8 cellular contexts compared by ENCODE assay signal in genomic region chr9:39078621-39079256, GRCh38.
A peak's percentile ranks its signal among the peaks of the same experiment; 100 is the strongest.
DNase-seq lines count a peak whose midpoint lies in the region; ATAC-seq, FAIRE-seq and TF ChIP-seq lines count a peak whose summit lies in the region.
"Not testable (repeated sequence)": the region's sequence is repeated elsewhere in the genome, so short reads cannot be mapped to it uniquely, and the experiment has no call there.

No MANE protein-coding gene starts in this region.

- not testable (repeated sequence) for H3K4me1 Mint-ChIP-seq in Calu3 (ENCODE audit: low read depth, unreplicated experiment); glutamatergic neuron (ENCODE audit: low read depth, unreplicated experiment); neural crest cell; stimulated activated naive B cell treated with anti-CD40 and anti-IgM and Interleukin-4, amounts not matched to agents 10 μg/mL and 1 μg/mL and 100 μg/mL, for 72 hours

- not testable (repeated sequence) for FAIRE-seq in kidney (lab: Jason Lieb, UNC)

- not testable (repeated sequence) for H3K9me2 ChIP-seq in HCT116 (ENCODE audit: insufficient read depth)

- TF ChIP-seq CTCF in Calu3 (IDR thresholded peaks at IDR 0.05; ENCODE audit: unreplicated experiment) (peak; percentile 62), HCT116 (IDR thresholded peaks at IDR 0.05 in 2 of 3, conservative IDR thresholded peaks at IDR 0.05 in 1 of 3; ENCODE audit: borderline replicate concordance in 1 of 3, insufficient read depth in 1 of 3, low read depth in 2 of 3, low read length in 2 of 3) (peak; percentile 32 to 48 (median 39); a peak in 5 of 6 replicates), Peyer's patch (IDR thresholded peaks at IDR 0.05) (peak in 2 of 6 experiments; percentile 1 to 5), glutamatergic neuron (IDR thresholded peaks at IDR 0.05; ENCODE audit: partially characterized antibody, unreplicated experiment) (peak; percentile 33), kidney (IDR thresholded peaks at IDR 0.05; ENCODE audit: borderline replicate concordance, extremely low read depth, insufficient read depth) (peak; percentile 13), neural crest cell (conservative IDR thresholded peaks at IDR 0.05) (peak; percentile 57)
- TF ChIP-seq CTCF in breast epithelium (IDR thresholded peaks at IDR 0.05) = not testable (repeated sequence)

- not testable (repeated sequence) for H3K36me3 Mint-ChIP-seq in Calu3 (ENCODE audit: insufficient read depth, unreplicated experiment); glutamatergic neuron (ENCODE audit: unreplicated experiment); neural crest cell (ENCODE audit: low read depth); stimulated activated naive B cell treated with anti-CD40 and anti-IgM and Interleukin-4, amounts not matched to agents 10 μg/mL and 1 μg/mL and 100 μg/mL, for 72 hours

- POLR2A ChIA-PET in HCT116 (lab: Charles Lee) = not testable (repeated sequence)

- RAD21 ChIA-PET in HCT116 (lab: Charles Lee; ENCODE audit: low non-redundant PET in 1 of 2, low total read pairs in 2 of 2, uncharacterized antibody in 2 of 2, unreplicated experiment in 2 of 2) = not testable (repeated sequence)

- ATAC-seq in HCT116 = peak; percentile 99
- peak; percentile 25 to 49 for ATAC-seq in stimulated activated naive B cell treated with anti-CD40 and anti-IgM and Interleukin-4, amounts not matched to agents 10 μg/mL and 1 μg/mL and 100 μg/mL, for 72 hours (replicated peaks)

- not testable (repeated sequence) for H3K9me3 Mint-ChIP-seq in Calu3 (ENCODE audit: low read depth, unreplicated experiment); glutamatergic neuron (ENCODE audit: unreplicated experiment); neural crest cell; stimulated activated naive B cell treated with anti-CD40 and anti-IgM and Interleukin-4, amounts not matched to agents 10 μg/mL and 1 μg/mL and 100 μg/mL, for 72 hours

- H3K4me3 ChIP-seq in HCT116 (replicated peaks in 1 of 2; ENCODE audit: low read depth in 1 of 2, low read length in 2 of 2) = peak overlapping the region; percentile 27 to 53
- H3K4me3 ChIP-seq in Peyer's patch = peak overlapping the region in 3 of 4 donors; percentile 7 to 26 (median 24)
- H3K4me3 ChIP-seq in breast epithelium = peak overlapping the region in 2 of 3 donors; percentile 18 to 45
- not testable (repeated sequence) for H3K4me3 ChIP-seq in kidney (ENCODE audit: low read length in 2 of 2)

- H3K4me3 Mint-ChIP-seq in Calu3 (ENCODE audit: low read depth, unreplicated experiment); stimulated activated naive B cell treated with anti-CD40 and anti-IgM and Interleukin-4, amounts not matched to agents 10 μg/mL and 1 μg/mL and 100 μg/mL, for 72 hours: not testable (repeated sequence)
- H3K4me3 Mint-ChIP-seq in glutamatergic neuron (ENCODE audit: unreplicated experiment) (peak overlapping the region; percentile 87), neural crest cell (peak overlapping the region; percentile 73)

- H3K9me3 ChIP-seq in HCT116 (ENCODE audit: control insufficient read depth in 1 of 2, insufficient read depth in 1 of 2, low read depth in 1 of 2, low read length in 2 of 2); Peyer's patch; breast epithelium; kidney (ENCODE audit: control insufficient read depth in 1 of 2, low read length in 2 of 2): not testable (repeated sequence)

- BruUV-seq in Calu3 (replicated peaks; lab: Mats Ljungman, UMichigan); HCT116 (replicated peaks; lab: Mats Ljungman, UMichigan): not testable (repeated sequence)

- H3K4me2 ChIP-seq in HCT116 (ENCODE audit: low read length) = peak overlapping the region; percentile 75

- DNase-seq in Calu3 (peak; percentile 75), HCT116 (ENCODE audit: low read depth, low spot score) (peak; percentile 6), Peyer's patch (peak in 2 of 3 donors; percentile 70 to 73), glutamatergic neuron (peak; percentile 77), kidney (peak; percentile 73), neural crest cell (ENCODE audit: low read depth, low spot score) (peak; percentile 32)
- DNase-seq in breast epithelium (ENCODE audit: low spot score in 2 of 2); stimulated activated naive B cell treated with anti-CD40 and anti-IgM and Interleukin-4, amounts not matched to agents 10 μg/mL and 1 μg/mL and 100 μg/mL, for 72 hours: not testable (repeated sequence)

- TF ChIP-seq RAD21 in HCT116 (IDR thresholded peaks at IDR 0.05; ENCODE audit: low read depth) = not testable (repeated sequence)

- H3K4me1 ChIP-seq in HCT116 (ENCODE audit: control insufficient read depth in 1 of 2, insufficient read depth in 2 of 2, low read length in 2 of 2); Peyer's patch; breast epithelium; kidney (ENCODE audit: control insufficient read depth in 1 of 2, insufficient read depth in 1 of 2, low read depth in 1 of 2, low read length in 2 of 2): not testable (repeated sequence)

- H3K36me3 ChIP-seq in HCT116 (ENCODE audit: control insufficient read depth in 1 of 2, insufficient read depth in 2 of 2, low read length in 2 of 2); Peyer's patch; breast epithelium; kidney (ENCODE audit: control insufficient read depth in 1 of 2, insufficient read depth in 2 of 2, low read length in 2 of 2): not testable (repeated sequence)

- H3K27me3 Mint-ChIP-seq in Calu3 (ENCODE audit: unreplicated experiment); glutamatergic neuron (ENCODE audit: unreplicated experiment); neural crest cell (ENCODE audit: low read depth); stimulated activated naive B cell treated with anti-CD40 and anti-IgM and Interleukin-4, amounts not matched to agents 10 μg/mL and 1 μg/mL and 100 μg/mL, for 72 hours: not testable (repeated sequence)

- not testable (repeated sequence) for H3K27ac Mint-ChIP-seq in Calu3 (ENCODE audit: unreplicated experiment); glutamatergic neuron (ENCODE audit: unreplicated experiment); neural crest cell (ENCODE audit: unreplicated experiment); stimulated activated naive B cell treated with anti-CD40 and anti-IgM and Interleukin-4, amounts not matched to agents 10 μg/mL and 1 μg/mL and 100 μg/mL, for 72 hours

- intact Hi-C loops in Calu3 (cut with micrococcal nuclease; ENCODE audit: unreplicated experiment); HCT116 (cut with micrococcal nuclease); breast epithelium (cut with DNase I; ENCODE audit: low total_unique reads); kidney (cut with DNase I): not testable (repeated sequence)

- H4K20me1 ChIP-seq in HCT116 (ENCODE audit: insufficient read depth) = not testable (repeated sequence)

- not testable (repeated sequence) for H3K27me3 ChIP-seq in HCT116 (ENCODE audit: insufficient read depth, low read length); Peyer's patch; breast epithelium

- H2AFZ ChIP-seq in HCT116 (ENCODE audit: low read depth, low read length, poor library complexity, severe bottlenecking) = not testable (repeated sequence)

- CTCF ChIA-PET in Calu3 (lab: Charles Lee); HCT116 (lab: Charles Lee): not testable (repeated sequence)

- not testable (repeated sequence) for H3K79me2 ChIP-seq in HCT116 (ENCODE audit: insufficient read depth, low read length)

- not testable (repeated sequence) for H3K27ac ChIP-seq in HCT116 (ENCODE audit: low read depth, low read length); Peyer's patch; breast epithelium; kidney (ENCODE audit: low read depth in 2 of 2, low read length in 2 of 2)

- H3K9ac ChIP-seq in HCT116 (ENCODE audit: low read length) = peak overlapping the region; percentile 46; the same call in 1 of the 2 replicates
- not testable (repeated sequence) for H3K9ac ChIP-seq in kidney (ENCODE audit: low read length in 2 of 2)

- TF ChIP-seq POLR2A in HCT116 (IDR thresholded peaks at IDR 0.05; ENCODE audit: borderline replicate concordance, extremely low read depth, insufficient read depth, insufficient read length); Peyer's patch (IDR thresholded peaks at IDR 0.05); breast epithelium (IDR thresholded peaks at IDR 0.05): not testable (repeated sequence)

TF ChIP-seq in HCT116, 20 proteins besides CTCF, POLR2A, EP300 and RAD21:
- peak; percentile 26; the same call in 1 of the 2 replicates for TF ChIP-seq CBX3 (IDR thresholded peaks at IDR 0.05; ENCODE audit: low read depth)
- TF ChIP-seq, protein P1, sequence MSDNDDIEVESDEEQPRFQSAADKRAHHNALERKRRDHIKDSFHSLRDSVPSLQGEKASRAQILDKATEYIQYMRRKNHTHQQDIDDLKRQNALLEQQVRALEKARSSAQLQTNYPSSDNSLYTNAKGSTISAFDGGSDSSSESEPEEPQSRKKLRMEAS (IDR thresholded peaks at IDR 0.05) = peak; percentile 67
- TF ChIP-seq EGR1 (IDR thresholded peaks at IDR 0.05; ENCODE audit: low read depth) = peak; percentile 50; the same call in 1 of the 2 replicates
